ENCODE assay signal across 1 cellular context in genomic region chr1:61910035-61910434, GRCh38.
TF ChIP-seq lines count a peak whose summit lies in the region.

No MANE protein-coding gene starts in this region.

TF ChIP-seq in HepG2, 621 proteins besides CTCF, POLR2A, EP300 and RAD21 (continued from another document):
- no peak for TF ChIP-seq ZBTB43 (CRISPR knock-in tag; conservative IDR thresholded peaks at IDR 0.05)
TF ChIP-seq in HepG2: peak in this region for 0.
